In the genomic region with DNA sequence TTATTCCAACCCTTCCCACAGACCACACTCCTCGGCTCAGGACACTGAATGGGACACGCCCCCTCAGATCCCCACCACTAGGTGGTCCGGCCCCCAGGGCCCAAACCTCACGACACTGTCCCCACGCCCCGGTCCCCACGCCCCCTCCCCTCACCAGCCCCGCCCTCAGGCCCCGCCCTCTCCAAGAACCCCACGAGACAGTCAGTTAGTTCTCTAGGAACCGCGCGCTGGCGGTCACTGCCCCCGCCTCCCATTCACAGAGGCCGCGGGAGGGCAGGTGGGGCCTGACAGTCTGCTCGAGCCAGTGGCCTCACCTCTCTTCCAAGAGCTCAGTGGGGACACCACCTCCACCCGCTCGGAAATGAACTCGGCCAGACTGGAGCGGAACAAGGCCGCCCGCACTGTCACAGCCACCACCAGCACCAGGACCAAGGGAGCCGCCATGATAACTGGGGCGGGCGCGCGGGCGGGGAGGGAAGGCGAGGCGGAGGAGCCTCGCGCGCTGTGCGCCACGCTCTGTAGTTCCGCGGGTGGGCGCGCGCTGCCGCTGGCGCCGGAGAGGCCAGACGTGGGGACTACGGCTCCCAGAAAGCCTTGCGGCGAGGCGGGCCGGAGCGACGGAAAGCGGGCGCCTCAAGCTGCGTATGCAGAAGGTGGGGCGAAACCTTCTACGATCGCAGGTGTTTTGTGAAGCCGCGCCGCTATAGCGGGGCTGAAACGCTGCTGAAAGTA, we compare ENCODE assay signal across 8 cellular contexts. TPM values are rescaled to one million over a fixed set of nuclear protein-coding genes. Genes with fewer than 3 reads are reported as not detected.
DNase-seq lines count a peak whose midpoint lies in the region; ATAC-seq and TF ChIP-seq lines count a peak whose summit lies in the region.

Gene PIGU, minus strand, starts transcription at position 451 of the 732 bp plus-strand sequence. Its CDS starts 7 bp downstream, at position 444.

- WGBS in thyroid gland, 2 donors: 0 to 1% methylated on average over 18 to 41 of the region's 64 CpGs

- H3K4me1 Mint-ChIP-seq in activated naive CD8-positive, alpha-beta T cell (ENCODE audit: low read depth): peaks cover 13% of the 10 kb centered on the region
- peaks cover 6% of the 10 kb centered on the region for H3K4me1 Mint-ChIP-seq in glutamatergic neuron (ENCODE audit: low read depth, unreplicated experiment)
- peaks cover 17% of the 10 kb centered on the region for H3K4me1 Mint-ChIP-seq in osteocyte (ENCODE audit: unreplicated experiment)

- DNase-seq in GM10266 (ENCODE audit: extremely low spot score) (peak; percentile 92), NCI-H1092 treated with DMSO at 0.1 percent for 48 hours (lab: John Stamatoyannopoulos, UW) (peak; percentile 96), SKM-1 (lab: John Stamatoyannopoulos, UW; ENCODE audit: unreplicated experiment) (peak; percentile 89), glutamatergic neuron (peak; percentile 96), osteocyte (ENCODE audit: extremely low spot score, unreplicated experiment) (peak; percentile 98), thyroid gland (peak; percentile 96)

- H3K4me3 ChIP-seq in thyroid gland (replicated peaks in 1 of 3): peak within 1 kb of the TSS; percentile 41 to 85 (median 61)

- peak within 1 kb of the TSS; percentile 40 to 60 (median 50) for H3K27ac ChIP-seq in thyroid gland

- peak; percentile 96 for ATAC-seq in HG02610 (IDR thresholded peaks at IDR 0.05; ENCODE audit: unreplicated experiment)

- peaks cover 3 to 6% of the 10 kb centered on the region in 2 donors for H3K4me1 ChIP-seq in thyroid gland

- TF ChIP-seq POLR2A in thyroid gland (IDR thresholded peaks at IDR 0.05): peak in 1 of 2 donors; percentile 73

- intact Hi-C loops in thyroid gland (cut with DNase I): no loop called here

- no peaks in the 10 kb centered on the region for H3K9me3 Mint-ChIP-seq in activated naive CD8-positive, alpha-beta T cell (ENCODE audit: low read depth)
- H3K9me3 Mint-ChIP-seq in glutamatergic neuron (ENCODE audit: unreplicated experiment) (no peaks in the 10 kb centered on the region), osteocyte (ENCODE audit: unreplicated experiment) (no peaks in the 10 kb centered on the region)

- H3K27ac Mint-ChIP-seq in activated naive CD8-positive, alpha-beta T cell: peak within 1 kb of the TSS; percentile 97
- H3K27ac Mint-ChIP-seq in glutamatergic neuron (ENCODE audit: unreplicated experiment) (peak within 1 kb of the TSS; percentile 86), osteocyte (ENCODE audit: unreplicated experiment) (peak within 1 kb of the TSS; percentile 93)

- TF ChIP-seq CTCF in GM10266 (IDR thresholded peaks at IDR 0.05; ENCODE audit: control insufficient read depth, insufficient read depth, low read depth, missing control alignments) (no peak), glutamatergic neuron (IDR thresholded peaks at IDR 0.05; ENCODE audit: partially characterized antibody, unreplicated experiment) (peak; percentile 14), osteocyte (IDR thresholded peaks at IDR 0.05) (peak; percentile 10), thyroid gland (IDR thresholded peaks at IDR 0.05) (peak in 3 of 6 experiments; percentile 18 to 43 (median 41))

- H3K36me3 ChIP-seq in thyroid gland: no peaks in the 10 kb centered on the region

- H3K27me3 ChIP-seq in thyroid gland: no peaks in the 10 kb centered on the region

- no peaks in the 10 kb centered on the region for H3K27me3 Mint-ChIP-seq in activated naive CD8-positive, alpha-beta T cell
- H3K27me3 Mint-ChIP-seq in glutamatergic neuron (ENCODE audit: unreplicated experiment) (peaks cover 2% of the 10 kb centered on the region), osteocyte (ENCODE audit: unreplicated experiment) (no peaks in the 10 kb centered on the region)

- H3K9me3 ChIP-seq in thyroid gland: no peaks in the 10 kb centered on the region

- peaks cover 5% of the 10 kb centered on the region for H3K36me3 Mint-ChIP-seq in activated naive CD8-positive, alpha-beta T cell
- H3K36me3 Mint-ChIP-seq in glutamatergic neuron (ENCODE audit: unreplicated experiment) (no peaks in the 10 kb centered on the region), osteocyte (ENCODE audit: unreplicated experiment) (no peaks in the 10 kb centered on the region)

- H3K4me3 Mint-ChIP-seq in activated naive CD8-positive, alpha-beta T cell: peak within 1 kb of the TSS; percentile 97
- H3K4me3 Mint-ChIP-seq in glutamatergic neuron (ENCODE audit: unreplicated experiment): peak within 1 kb of the TSS; percentile 97
- peak within 1 kb of the TSS; percentile 95 for H3K4me3 Mint-ChIP-seq in osteocyte (ENCODE audit: unreplicated experiment)

RNA-seq across cellular contexts. Expression of gene PIGU, which starts in this region (rescaled TPM):
- total RNA-seq in glutamatergic neuron (ENCODE audit: unreplicated experiment) (19.4 TPM), osteocyte (15.5 and 18.2 TPM in 2 replicates), thyroid gland (10 to 100 TPM; 12.1 to 25.8 (median 18.0) TPM)

Comparison
In these comparisons a context has a peak if more than half of its experiments do, and no peak if none do; other contexts are left out.
1. Peak in every context shown above with its lines: DNase-seq, ATAC-seq, H3K4me3 ChIP-seq and H3K27ac ChIP-seq.